In genomic region chr2:223219872-223220621, GRCh38 we compare ENCODE assay signal across 26 cellular contexts.
"Had no signal": no experiment of that assay in that cellular context is flagged by ENCODE, and none has a peak within 500 bp of the region (broad histone marks: within the 10 kb centered on the region; RNA-seq: fewer than 3 reads in every experiment).

No MANE protein-coding gene starts in this region.

- DNase-seq: activated CD4-positive, alpha-beta T cell treated with anti-CD3 and anti-CD28 coated beads for 48 hours; activated CD4-positive, alpha-beta T cell treated with anti-CD3 and anti-CD28 coated beads, Interleukin-2, amount 50 U/mL, for 4 hours; activated CD8-positive, alpha-beta memory T cell treated with anti-CD3 and anti-CD28 coated beads, Interleukin-2, amount 50 U/mL, for 48 hours; activated CD8-positive, alpha-beta T cell treated with anti-CD3 and anti-CD28 coated beads, Interleukin-2, amount 10 ng/mL, durations not matched to agents 7 days and 5 days; activated effector memory CD4-positive, alpha-beta T cell treated with Interleukin-2 at 50 U/mL for 16 hours; activated naive CD4-positive, alpha-beta T cell; activated T-cell treated with anti-CD3 and anti-CD28 coated beads, Interleukin-2, amount 50 U/mL, for 1 hour; Kasumi-1; KBM-7; NCI-H1048; NCI-H146; NCI-H2029; NCI-H345; NCI-H510A; NCI-H526 treated with DMSO at 0.1 percent for 48 hours; PC-3; SHP77 treated with DMSO at 0.1 percent for 48 hours; T-helper 2 cell; T1000 had no signal

- H3K27me3 ChIP-seq: ascending aorta, cardiac muscle cell had no signal

- H3K9me3 ChIP-seq: ascending aorta had no signal

- H3K9me3 Mint-ChIP-seq: activated naive CD4-positive, alpha-beta T cell treated with anti-CD3 and anti-CD28 coated beads, Interleukin-2, amount 50 U/mL, for 24 hours; activated T-helper 1 cell treated with anti-CD3 and anti-CD28 coated beads, Interleukin-12 subunit alpha, Interleukin-12 subunit beta, Interleukin-2, Interleukin-4 antibody, amounts not matched to agents 30 ng/mL and 10 ng/mL and 1 ng/mL, durations not matched to agents 14 hours and 24 hours and 36 hours had no signal

- ATAC-seq: activated CD4-positive, CD25-positive, alpha-beta regulatory T cell treated with anti-CD3 and anti-CD28 coated beads, Interleukin-2, amount 50 U/mL, for 24 hours; activated CD8-positive, alpha-beta T cell treated with anti-CD3 and anti-CD28 coated beads, Interleukin-2, amount 10 ng/mL, durations not matched to agents 7 days and 5 days; PC-3 had no signal

- H3K36me3 Mint-ChIP-seq: activated naive CD4-positive, alpha-beta T cell treated with anti-CD3 and anti-CD28 coated beads, Interleukin-2, amount 50 U/mL, for 24 hours; brain had no signal

- H3K36me3 ChIP-seq: ascending aorta, cardiac muscle cell had no signal

- H3K4me1 ChIP-seq: ascending aorta had no signal

- H3K27me3 Mint-ChIP-seq: activated naive CD4-positive, alpha-beta T cell treated with anti-CD3 and anti-CD28 coated beads, Interleukin-2, amount 50 U/mL, for 24 hours; brain had no signal

- H3K27ac ChIP-seq: ascending aorta, cardiac muscle cell had no signal

- FAIRE-seq: TTC549 had no signal

- H3K27ac Mint-ChIP-seq: activated CD8-positive, alpha-beta T cell treated with anti-CD3 and anti-CD28 coated beads, Interleukin-2, amount 10 ng/mL, durations not matched to agents 7 days and 5 days; activated naive CD4-positive, alpha-beta T cell treated with anti-CD3 and anti-CD28 coated beads, Interleukin-2, amount 50 U/mL, for 24 hours; activated T-helper 1 cell treated with anti-CD3 and anti-CD28 coated beads, Interleukin-12 subunit alpha, Interleukin-12 subunit beta, Interleukin-2, Interleukin-4 antibody, amounts not matched to agents 30 ng/mL and 10 ng/mL and 1 ng/mL, durations not matched to agents 14 hours and 24 hours and 36 hours; brain had no signal

- H3K4me3 ChIP-seq: ascending aorta, cardiac muscle cell had no signal

- H3K4me1 Mint-ChIP-seq: activated naive CD4-positive, alpha-beta T cell treated with anti-CD3 and anti-CD28 coated beads, Interleukin-2, amount 50 U/mL, for 24 hours had no signal

- H3K4me3 Mint-ChIP-seq: activated CD8-positive, alpha-beta T cell treated with anti-CD3 and anti-CD28 coated beads, Interleukin-2, amount 10 ng/mL, durations not matched to agents 7 days and 5 days; activated naive CD4-positive, alpha-beta T cell treated with anti-CD3 and anti-CD28 coated beads, Interleukin-2, amount 50 U/mL, for 24 hours; activated T-helper 1 cell treated with anti-CD3 and anti-CD28 coated beads, Interleukin-12 subunit alpha, Interleukin-12 subunit beta, Interleukin-2, Interleukin-4 antibody, amounts not matched to agents 30 ng/mL and 10 ng/mL and 1 ng/mL, durations not matched to agents 14 hours and 24 hours and 36 hours; brain had no signal
